ENCODE assay signal across 1 cellular context in the genomic region with DNA sequence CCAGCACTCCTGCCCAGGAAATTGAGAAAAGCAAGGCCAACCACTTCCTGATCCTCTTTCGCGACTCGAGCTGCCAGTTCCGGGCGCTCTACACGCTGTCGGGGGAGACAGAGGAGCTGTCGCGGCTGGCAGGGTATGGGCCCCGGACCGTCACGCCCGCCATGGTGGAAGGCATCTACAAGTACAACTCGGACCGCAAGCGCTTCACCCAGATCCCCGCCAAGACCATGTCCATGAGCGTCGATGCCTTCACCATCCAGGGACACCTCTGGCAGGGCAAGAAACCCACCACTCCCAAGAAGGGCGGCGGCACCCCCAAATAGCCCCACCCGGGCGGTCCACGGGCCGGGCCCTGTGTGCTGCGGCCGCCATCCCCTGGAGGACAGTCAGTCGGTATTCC.
TF ChIP-seq lines count a peak whose summit lies in the region.

No MANE protein-coding gene starts in this region.

TF ChIP-seq in IMR-90, 13 proteins besides CTCF, POLR2A, EP300 and RAD21:
- TF ChIP-seq SMC3 (IDR thresholded peaks at IDR 0.05; ENCODE audit: low read depth, low read length) (no peak), NFE2L2 (IDR thresholded peaks at IDR 0.05; ENCODE audit: low read depth, low read length) (no peak), BHLHE40 (IDR thresholded peaks at IDR 0.05; ENCODE audit: low read depth, low read length) (no peak), RCOR1 (IDR thresholded peaks at IDR 0.05; ENCODE audit: insufficient replicate concordance, low read length) (no peak), RFX5 (IDR thresholded peaks at IDR 0.05; ENCODE audit: low read depth, low read length) (no peak), FOS (IDR thresholded peaks at IDR 0.05; ENCODE audit: low read depth, low read length) (no peak), MAFK (IDR thresholded peaks at IDR 0.05; ENCODE audit: low read depth, low read length) (no peak), CEBPB (IDR thresholded peaks at IDR 0.05; ENCODE audit: low read depth, low read length) (no peak)
- TF ChIP-seq, protein P1, sequence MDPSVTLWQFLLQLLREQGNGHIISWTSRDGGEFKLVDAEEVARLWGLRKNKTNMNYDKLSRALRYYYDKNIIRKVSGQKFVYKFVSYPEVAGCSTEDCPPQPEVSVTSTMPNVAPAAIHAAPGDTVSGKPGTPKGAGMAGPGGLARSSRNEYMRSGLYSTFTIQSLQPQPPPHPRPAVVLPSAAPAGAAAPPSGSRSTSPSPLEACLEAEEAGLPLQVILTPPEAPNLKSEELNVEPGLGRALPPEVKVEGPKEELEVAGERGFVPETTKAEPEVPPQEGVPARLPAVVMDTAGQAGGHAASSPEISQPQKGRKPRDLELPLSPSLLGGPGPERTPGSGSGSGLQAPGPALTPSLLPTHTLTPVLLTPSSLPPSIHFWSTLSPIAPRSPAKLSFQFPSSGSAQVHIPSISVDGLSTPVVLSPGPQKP (IDR thresholded peaks at IDR 0.05; ENCODE audit: borderline replicate concordance, low read depth, low read length), result no peak
- TF ChIP-seq, protein P2, sequence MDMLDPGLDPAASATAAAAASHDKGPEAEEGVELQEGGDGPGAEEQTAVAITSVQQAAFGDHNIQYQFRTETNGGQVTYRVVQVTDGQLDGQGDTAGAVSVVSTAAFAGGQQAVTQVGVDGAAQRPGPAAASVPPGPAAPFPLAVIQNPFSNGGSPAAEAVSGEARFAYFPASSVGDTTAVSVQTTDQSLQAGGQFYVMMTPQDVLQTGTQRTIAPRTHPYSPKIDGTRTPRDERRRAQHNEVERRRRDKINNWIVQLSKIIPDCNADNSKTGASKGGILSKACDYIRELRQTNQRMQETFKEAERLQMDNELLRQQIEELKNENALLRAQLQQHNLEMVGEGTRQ (IDR thresholded peaks at IDR 0.05; ENCODE audit: low read depth, low read length), result no peak
